ENCODE assay signal across 2 cellular contexts in genomic region chr1:4336507-4336906, GRCh38.
A peak's percentile ranks its signal among the peaks of the same experiment; 100 is the strongest.
TF ChIP-seq lines count a peak whose summit lies in the region.

No MANE protein-coding gene starts in this region.

TF ChIP-seq in HEK293, 187 proteins besides CTCF, POLR2A, EP300 and RAD21:
- peak; percentile 96 for TF ChIP-seq ZNF513 (tag by site-specific recombination; IDR thresholded peaks at IDR 0.05)
- TF ChIP-seq ZNF37A (tag by site-specific recombination; IDR thresholded peaks at IDR 0.05): no peak
- TF ChIP-seq ZNF148 (tag by site-specific recombination; IDR thresholded peaks at IDR 0.05; ENCODE audit: borderline replicate concordance): 0 out of 2 replicates have a peak, but pooled peaks have one; percentile 40
- TF ChIP-seq ZNF626 (tag by site-specific recombination; IDR thresholded peaks at IDR 0.05): no peak
- TF ChIP-seq SALL2 (tag by site-specific recombination; IDR thresholded peaks at IDR 0.05; ENCODE audit: borderline replicate concordance): peak; percentile 60; the same call in 1 of the 2 replicates
- TF ChIP-seq GLI2 (tag by site-specific recombination; IDR thresholded peaks at IDR 0.05; ENCODE audit: borderline replicate concordance, low read depth): no peak
- 0 out of 2 replicates have a peak, but pooled peaks have one; percentile 60 for TF ChIP-seq ZNF175 (tag by site-specific recombination; IDR thresholded peaks at IDR 0.05)

TF ChIP-seq in H1, 55 proteins besides CTCF, POLR2A, EP300 and RAD21 (continued from another document):
- TF ChIP-seq MAX (IDR thresholded peaks at IDR 0.05) (no peak), NANOG (IDR thresholded peaks at IDR 0.05; ENCODE audit: insufficient read depth, low read depth, low read length, poor library complexity, severe bottlenecking) (no peak), POU5F1 (IDR thresholded peaks at IDR 0.05; ENCODE audit: low read depth, low read length) (no peak), CBX5 (IDR thresholded peaks at IDR 0.05; ENCODE audit: low read depth, low read length) (no peak), BCL11A (IDR thresholded peaks at IDR 0.05; ENCODE audit: low read depth in 2 of 2, low read length in 2 of 2) (no peak), TBP (IDR thresholded peaks at IDR 0.05; ENCODE audit: low read depth, low read length) (no peak), BACH1 (IDR thresholded peaks at IDR 0.05; ENCODE audit: low read length) (no peak), SIN3A (conservative IDR thresholded peaks at IDR 0.05 in 1 of 2, IDR thresholded peaks at IDR 0.05 in 1 of 2; ENCODE audit: low read depth in 1 of 2, low read length in 2 of 2) (no peak), SIX5 (IDR thresholded peaks at IDR 0.05; ENCODE audit: low read depth, low read length) (no peak), CEBPB (IDR thresholded peaks at IDR 0.05; ENCODE audit: low read depth, low read length) (no peak)
